24 cellular contexts compared by ENCODE assay signal in the genomic region with DNA sequence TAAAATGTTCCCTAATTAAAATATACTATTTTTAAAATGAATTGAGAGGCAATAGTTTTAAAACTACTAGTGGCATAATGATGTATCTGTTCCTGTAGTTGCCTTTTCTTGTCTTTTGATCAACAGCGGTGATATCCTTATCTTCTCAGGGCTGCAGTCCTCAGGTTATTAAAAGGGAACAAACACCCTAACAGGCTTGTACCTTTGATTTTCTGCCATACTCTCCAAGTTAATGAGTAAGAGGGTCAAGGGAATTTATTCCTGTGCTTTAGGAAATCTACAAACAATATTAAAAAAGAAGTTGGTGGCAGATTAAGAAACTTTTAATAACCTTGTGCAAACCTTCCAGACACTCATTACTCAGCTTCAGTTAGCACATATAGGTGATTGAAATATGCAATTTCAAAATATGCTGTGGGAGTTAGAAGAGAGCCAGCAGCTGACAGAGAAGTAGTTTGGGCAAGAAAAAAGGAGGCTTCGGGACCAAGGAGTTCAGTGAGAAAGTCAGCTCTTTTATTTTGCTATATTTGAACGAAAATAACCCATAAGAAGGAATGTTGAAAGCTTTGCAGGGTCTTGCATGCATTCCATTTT.
"Had no signal": no experiment of that assay in that cellular context is flagged by ENCODE, and none has a peak within 500 bp of the region (broad histone marks: within the 10 kb centered on the region; RNA-seq: fewer than 3 reads in every experiment).

No MANE protein-coding gene starts in this region.

- H3K27me3 Mint-ChIP-seq: dendritic cell treated with granulocyte-macrophage colony-stimulating factor and Interleukin-4, amounts not matched to agents 40 ng/mL and 50 ng/mL, for 4 days; naive B cell; stimulated activated naive B cell treated with anti-CD40 and anti-IgM and Interleukin-4, amounts not matched to agents 10 μg/mL and 1 μg/mL and 100 μg/mL, for 72 hours; stimulated activated naive CD8-positive, alpha-beta T cell treated with anti-CD3 and anti-CD28 coated beads, Interleukin-15, amount 100 ng/mL, for 72 hours had no signal

- FAIRE-seq: colon, keratinocyte had no signal

- DNase-seq: effector memory CD8-positive, alpha-beta T cell; esophagus squamous epithelium; foreskin fibroblast; glutamatergic neuron; immature natural killer cell; left ventricle myocardium inferior; lower lobe of right lung; naive B cell; posterior cingulate gyrus; sigmoid colon; stimulated activated CD4-positive, alpha-beta T cell treated with anti-CD3 and anti-CD28 coated beads, Interleukin-2, amount 100 ng/mL, for 24 hours; stimulated activated CD4-positive, alpha-beta T cell treated with anti-CD3 and anti-CD28 coated beads, Interleukin-4, amount 100 ng/mL, for 4 hours; stimulated activated naive B cell treated with anti-CD40 and anti-IgM and Interleukin-4, amounts not matched to agents 10 μg/mL and 1 μg/mL and 100 μg/mL, for 72 hours; stimulated activated naive CD8-positive, alpha-beta T cell treated with anti-CD3 and anti-CD28 coated beads, Interleukin-15, amount 100 ng/mL, for 72 hours; testis; uterus had no signal

- H3K36me3 Mint-ChIP-seq: immature natural killer cell, naive B cell, type B pancreatic cell had no signal

- H3K9me3 Mint-ChIP-seq: dendritic cell treated with granulocyte-macrophage colony-stimulating factor and Interleukin-4, amounts not matched to agents 40 ng/mL and 50 ng/mL, for 4 days; effector memory CD8-positive, alpha-beta T cell had no signal

- H3K9me3 ChIP-seq: esophagus squamous epithelium, gastroesophageal sphincter, right atrium auricular region, testis, uterus had no signal

- H3K4me3 ChIP-seq: esophagus squamous epithelium, gastroesophageal sphincter, left ventricle myocardium inferior, lower lobe of right lung, right atrium auricular region, sigmoid colon, skin epidermis, testis, uterus had no signal

- H3K27ac Mint-ChIP-seq: dendritic cell treated with granulocyte-macrophage colony-stimulating factor and Interleukin-4, amounts not matched to agents 40 ng/mL and 50 ng/mL, for 4 days; effector memory CD8-positive, alpha-beta T cell; immature natural killer cell; naive B cell; stimulated activated naive B cell treated with anti-CD40 and anti-IgM and Interleukin-4, amounts not matched to agents 10 μg/mL and 1 μg/mL and 100 μg/mL, for 72 hours; stimulated activated naive CD8-positive, alpha-beta T cell treated with anti-CD3 and anti-CD28 coated beads, Interleukin-15, amount 100 ng/mL, for 72 hours; type B pancreatic cell had no signal

- ATAC-seq: effector memory CD8-positive, alpha-beta T cell; gastroesophageal sphincter; stimulated activated naive B cell treated with anti-CD40 and anti-IgM and Interleukin-4, amounts not matched to agents 10 μg/mL and 1 μg/mL and 100 μg/mL, for 72 hours; stimulated activated naive CD8-positive, alpha-beta T cell treated with anti-CD3 and anti-CD28 coated beads, Interleukin-15, amount 100 ng/mL, for 72 hours had no signal

- H3K4me3 Mint-ChIP-seq: dendritic cell treated with granulocyte-macrophage colony-stimulating factor and Interleukin-4, amounts not matched to agents 40 ng/mL and 50 ng/mL, for 4 days; effector memory CD8-positive, alpha-beta T cell; immature natural killer cell; naive B cell; nephron; stimulated activated naive B cell treated with anti-CD40 and anti-IgM and Interleukin-4, amounts not matched to agents 10 μg/mL and 1 μg/mL and 100 μg/mL, for 72 hours; stimulated activated naive CD8-positive, alpha-beta T cell treated with anti-CD3 and anti-CD28 coated beads, Interleukin-15, amount 100 ng/mL, for 72 hours; type B pancreatic cell had no signal

- H3K27ac ChIP-seq: esophagus squamous epithelium, gastroesophageal sphincter, left ventricle myocardium inferior, lower lobe of right lung, right atrium auricular region, sigmoid colon, testis, uterus had no signal

- H3K4me1 ChIP-seq: gastroesophageal sphincter, left ventricle myocardium inferior, lower lobe of right lung, sigmoid colon, uterus had no signal

- H3K4me1 Mint-ChIP-seq: immature natural killer cell; naive B cell; nephron; stimulated activated naive B cell treated with anti-CD40 and anti-IgM and Interleukin-4, amounts not matched to agents 10 μg/mL and 1 μg/mL and 100 μg/mL, for 72 hours had no signal
